Comparison of ENCODE assay signal across 8 cellular contexts in genomic region chr15:38073278-38073930, GRCh38.
A peak's percentile ranks its signal among the peaks of the same experiment; 100 is the strongest.
DNase-seq lines count a peak whose midpoint lies in the region; TF ChIP-seq lines count a peak whose summit lies in the region.

No MANE protein-coding gene starts in this region.

- POLR2A ChIA-PET in AG04449 (lab: Yijun Ruan, JAX) = interaction anchor here (2.5 kb wide), 1 partner anchor 179 kb away, joined by 17 read pairs; the partner anchor contains the start of gene SPRED1

- CTCF ChIA-PET in AG04449 (lab: Yijun Ruan, JAX) = interaction anchor here (1.3 to 2.5 kb wide), 3 partner anchors 11 to 317 kb away, joined by 3 to 9 read pairs (median 5); no protein-coding TSS in a partner anchor

- H3K9me3 ChIP-seq in muscle layer of duodenum (ENCODE audit: control insufficient read depth in 1 of 2, low read length in 2 of 2) = no peaks in the 10 kb centered on the region

- peak overlapping the region; percentile 78 for H3K27ac ChIP-seq in muscle layer of duodenum (ENCODE audit: low read length)

- H3K4me3 ChIP-seq in AG04449 (ENCODE audit: low read depth, low read length) (peak overlapping the region; percentile 53), muscle layer of duodenum (ENCODE audit: low read depth in 1 of 2, low read length in 2 of 2) (peak overlapping the region; percentile 63 to 66)

- no peaks in the 10 kb centered on the region for H3K36me3 ChIP-seq in muscle layer of duodenum (ENCODE audit: control insufficient read depth in 1 of 2, insufficient read depth in 2 of 2, low read length in 2 of 2)

- H3K4me1 ChIP-seq in muscle layer of duodenum (ENCODE audit: control insufficient read depth in 1 of 2, insufficient read depth in 2 of 2, low read length in 2 of 2) = peaks cover 10 to 25% of the 10 kb centered on the region in 2 donors

- H3K27me3 ChIP-seq in muscle layer of duodenum (ENCODE audit: low read depth, low read length) = no peaks in the 10 kb centered on the region

- no peak for DNase-seq in AG04449 (ENCODE audit: low read depth, low spot score)
- DNase-seq in LHCN-M2 (ENCODE audit: low read depth) = peak; percentile 75
- DNase-seq in ecto neural progenitor cell (ENCODE audit: low spot score) = peak; percentile 49
- DNase-seq in NCI-H1930 (lab: John Stamatoyannopoulos, UW) = no peak
- no peak for DNase-seq in NCI-H748 treated with DMSO at 0.1 percent for 48 hours (lab: John Stamatoyannopoulos, UW)
- no peak for DNase-seq in central memory CD4-positive, alpha-beta T cell
- no peak for DNase-seq in NCI-H526 (lab: John Stamatoyannopoulos, UW)

- TF ChIP-seq CTCF in AG04449 (IDR thresholded peaks at IDR 0.05; ENCODE audit: insufficient read depth, low read length, missing control alignments) = no peak

Comparison
In these comparisons a context has a peak if more than half of its experiments do, and no peak if none do; other contexts are left out.
1. DNase-seq: peak in LHCN-M2 (single experiment) and ecto neural progenitor cell (single experiment); none in AG04449 (single experiment), NCI-H1930 (0 of 2), NCI-H748 treated with DMSO at 0.1 percent for 48 hours (single experiment), central memory CD4-positive, alpha-beta T cell (single experiment) and NCI-H526 (0 of 2).